Comparison of ENCODE assay signal across 19 cellular contexts in genomic region chr12:52524898-52525591, GRCh38. TPM values are rescaled to one million over a fixed set of nuclear protein-coding genes. Genes with fewer than 3 reads are reported as not detected.
DNase-seq lines count a peak whose midpoint lies in the region; ATAC-seq and TF ChIP-seq lines count a peak whose summit lies in the region.
"Had no signal": no experiment of that assay in that cellular context is flagged by ENCODE, and none has a peak within 500 bp of the region (broad histone marks: within the 10 kb centered on the region; RNA-seq: fewer than 3 reads in every experiment).

No MANE protein-coding gene starts in this region.

- intact Hi-C loops in prostate gland (cut with DNase I), result no loop called here

- no peaks in the 10 kb centered on the region for H3K9me3 ChIP-seq in prostate gland
- H3K9me3 ChIP-seq: BLaER1 treated with 17β-estradiol and CSF1 and Interleukin-3, amounts not matched to agents 10 nM and 100 nM; gastroesophageal sphincter; SJSA1 had no signal

- TF ChIP-seq POLR2A in prostate gland (IDR thresholded peaks at IDR 0.05), result no peak

- H3K4me1 ChIP-seq in prostate gland (replicated peaks), result no peaks in the 10 kb centered on the region
- H3K4me1 ChIP-seq: gastroesophageal sphincter, SJSA1 had no signal

- no peaks in the 10 kb centered on the region for H3K36me3 ChIP-seq in prostate gland
- H3K36me3 ChIP-seq: BLaER1 treated with 17β-estradiol and CSF1 and Interleukin-3, amounts not matched to agents 10 nM and 100 nM; gastroesophageal sphincter; SJSA1 had no signal

- TF ChIP-seq CTCF in prostate gland (IDR thresholded peaks at IDR 0.05), result no peak

- DNase-seq in NCI-H226 (peak; percentile 37), ecto neural progenitor cell (ENCODE audit: low spot score) (peak; percentile 41), prostate gland (ENCODE audit: low spot score) (no peak), DMS79 treated with DMSO at 0.1 percent for 48 hours (lab: John Stamatoyannopoulos, UW) (no peak), DMS53 (lab: John Stamatoyannopoulos, UW) (no peak), AG20443 (ENCODE audit: low spot score) (no peak)
- DNase-seq: activated CD4-positive, alpha-beta T cell treated with anti-CD3 and anti-CD28 coated beads for 36 hours; HCEC 1CT; immature natural killer cell; NCI-H1105 treated with DMSO at 0.1 percent for 48 hours; NCI-H446 treated with DMSO at 0.1 percent for 48 hours; T1000 had no signal

- no peaks in the 10 kb centered on the region for H3K27me3 ChIP-seq in prostate gland (replicated peaks; ENCODE audit: insufficient read depth)
- H3K27me3 ChIP-seq: BLaER1 treated with 17β-estradiol and CSF1 and Interleukin-3, amounts not matched to agents 10 nM and 100 nM had no signal

- peak; percentile 70 for ATAC-seq in GM21619 (IDR thresholded peaks at IDR 0.05; ENCODE audit: unreplicated experiment)
- ATAC-seq: activated CD4-positive, alpha-beta T cell treated with anti-CD3 and anti-CD28 coated beads for 36 hours; gastroesophageal sphincter; sciatic nerve had no signal

- no peak overlapping the region for H3K4me3 ChIP-seq in prostate gland
- H3K4me3 ChIP-seq: BLaER1 treated with 17β-estradiol and CSF1 and Interleukin-3, amounts not matched to agents 10 nM and 100 nM; gastroesophageal sphincter; SJSA1 had no signal

- peak overlapping the region; percentile 46 to 63 for H3K27ac ChIP-seq in prostate gland
- H3K27ac ChIP-seq: BLaER1 treated with 17β-estradiol and CSF1 and Interleukin-3, amounts not matched to agents 10 nM and 100 nM; gastroesophageal sphincter; SJSA1 had no signal

- WGBS in prostate gland, result 48% methylated on average over 5 of the region's 5 CpGs

RNA-seq across cellular contexts. Expression of gene KRT5, which starts 4.9 kb away (rescaled TPM):
- total RNA-seq in prostate gland, result 100 to 1,000 TPM; 160 to 516 TPM
- total RNA-seq: activated CD4-positive, alpha-beta T cell treated with anti-CD3 and anti-CD28 coated beads for 36 hours; SJSA1 had no signal

RNA-seq across cellular contexts. Expression of gene KRT71, which starts 27.9 kb away (rescaled TPM):
- not detected for total RNA-seq in prostate gland
- total RNA-seq: activated CD4-positive, alpha-beta T cell treated with anti-CD3 and anti-CD28 coated beads for 36 hours; gastroesophageal sphincter; mesenteric fat pad; sciatic nerve; SJSA1 had no signal

RNA-seq across cellular contexts. Expression of gene KRT6A, which starts 32.0 kb away (rescaled TPM):
- total RNA-seq in prostate gland, result 10 to 100 TPM in 1 of 2 donors, 1 to 10 TPM in 1; 5.9 to 13.6 TPM
- total RNA-seq: activated CD4-positive, alpha-beta T cell treated with anti-CD3 and anti-CD28 coated beads for 36 hours; mesenteric fat pad; sciatic nerve; SJSA1; temporal lobe had no signal

RNA-seq across cellular contexts. Expression of gene KRT74, which starts 48.6 kb away (rescaled TPM):
- total RNA-seq in prostate gland, result under 1 TPM; 0.05 to 0.45 TPM
- total RNA-seq: activated CD4-positive, alpha-beta T cell treated with anti-CD3 and anti-CD28 coated beads for 36 hours; gastroesophageal sphincter; mesenteric fat pad; sciatic nerve; SJSA1; temporal lobe had no signal

RNA-seq across cellular contexts. Expression of gene KRT6C, which starts 51.4 kb away (rescaled TPM):
- total RNA-seq in prostate gland, result not detected
- total RNA-seq: activated CD4-positive, alpha-beta T cell treated with anti-CD3 and anti-CD28 coated beads for 36 hours; mesenteric fat pad; sciatic nerve; SJSA1; temporal lobe had no signal

Comparison
In these comparisons a context has a peak if more than half of its experiments do, and no peak if none do; other contexts are left out.
1. DNase-seq: peak in NCI-H226 (single experiment) and ecto neural progenitor cell (single experiment); none in prostate gland (single experiment), DMS79 treated with DMSO at 0.1 percent for 48 hours (single experiment), DMS53 (single experiment) and AG20443 (single experiment).